In genomic region chr5:132428811-132429440, GRCh38 we compare ENCODE assay signal across 9 cellular contexts. TPM values are rescaled to one million over a fixed set of nuclear protein-coding genes. Genes with fewer than 3 reads are reported as not detected.
DNase-seq lines count a peak whose midpoint lies in the region; TF ChIP-seq lines count a peak whose summit lies in the region.
"Had no signal": no experiment of that assay in that cellular context is flagged by ENCODE, and none has a peak within 500 bp of the region (broad histone marks: within the 10 kb centered on the region; RNA-seq: fewer than 3 reads in every experiment).

No MANE protein-coding gene starts in this region.

- H3K36me3 Mint-ChIP-seq in chondrocyte (ENCODE audit: low read depth): no peaks in the 10 kb centered on the region

- H3K27me3 Mint-ChIP-seq in chondrocyte (ENCODE audit: low read depth): no peaks in the 10 kb centered on the region

- H3K36me3 ChIP-seq in BLaER1 treated with 17β-estradiol and CSF1 and Interleukin-3, amounts not matched to agents 10 nM and 100 nM: peaks cover 0 to 49% (median 26%) of the 10 kb centered on the region in 11 experiments; a peak in 14 of 22 replicates
- H3K36me3 ChIP-seq in neutrophil (peaks cover 17% of the 10 kb centered on the region), Karpas-422 (ENCODE audit: insufficient read depth, low read length) (no peaks in the 10 kb centered on the region)

- H3K9me2 ChIP-seq in Karpas-422 (replicated peaks; ENCODE audit: insufficient read depth, low read length): no peaks in the 10 kb centered on the region

- peak overlapping the region; percentile 2 to 99 (median 97); a peak in 17 of 22 replicates for H3K9ac ChIP-seq in BLaER1 treated with 17β-estradiol and CSF1 and Interleukin-3, amounts not matched to agents 10 nM and 100 nM
- H3K9ac ChIP-seq in Karpas-422 (ENCODE audit: low read length): no peak overlapping the region; the same call in 1 of the 2 replicates

- no peaks in the 10 kb centered on the region for H3K9me3 ChIP-seq in BLaER1 treated with 17β-estradiol and CSF1 and Interleukin-3, amounts not matched to agents 10 nM and 100 nM (replicated peaks in 1 of 11)
- no peaks in the 10 kb centered on the region for H3K9me3 ChIP-seq in neutrophil
- no peaks in the 10 kb centered on the region for H3K9me3 ChIP-seq in Karpas-422 (ENCODE audit: low read length)

- no peak overlapping the region for H2AFZ ChIP-seq in Karpas-422 (ENCODE audit: low read length)

- peak overlapping the region; percentile 89 to 99 (median 93) for H3K4me2 ChIP-seq in BLaER1 treated with 17β-estradiol and CSF1 and Interleukin-3, amounts not matched to agents 10 nM and 100 nM
- no peak overlapping the region for H3K4me2 ChIP-seq in Karpas-422 (ENCODE audit: low read depth, low read length, poor library complexity, severe bottlenecking)

- H3K4me3 ChIP-seq in BLaER1 treated with 17β-estradiol and CSF1 and Interleukin-3, amounts not matched to agents 10 nM and 100 nM: no peak overlapping the region
- H3K4me3 ChIP-seq in neutrophil (ENCODE audit: low read depth in 1 of 2, low read length in 1 of 2): peak overlapping the region in 1 of 2 experiments; percentile 80
- no peak overlapping the region for H3K4me3 ChIP-seq in Karpas-422 (ENCODE audit: low read length)
- no peak overlapping the region for H3K4me3 ChIP-seq in coronary artery

- peaks cover 59% of the 10 kb centered on the region for H3K4me1 Mint-ChIP-seq in chondrocyte (ENCODE audit: low read depth)

- H3K4me3 Mint-ChIP-seq in chondrocyte (ENCODE audit: unreplicated experiment): no peak overlapping the region

- no peak for TF ChIP-seq CTCF in chondrocyte (IDR thresholded peaks at IDR 0.05)
- TF ChIP-seq CTCF in neutrophil (IDR thresholded peaks at IDR 0.05): no peak
- no peak for TF ChIP-seq CTCF in GM10266 (IDR thresholded peaks at IDR 0.05; ENCODE audit: control insufficient read depth, insufficient read depth, low read depth, missing control alignments)
- no peak for TF ChIP-seq CTCF in coronary artery (IDR thresholded peaks at IDR 0.05)

- no peaks in the 10 kb centered on the region for H3K9me3 Mint-ChIP-seq in chondrocyte (ENCODE audit: low read depth)

- DNase-seq in M059J (ENCODE audit: low read depth) (peak; percentile 90), chondrocyte (ENCODE audit: low spot score) (no peak), Karpas-422 (no peak), GM10266 (ENCODE audit: extremely low spot score) (no peak), coronary artery (ENCODE audit: low spot score) (no peak)
- DNase-seq in stimulated activated CD4-positive, alpha-beta T cell treated with anti-CD3 and anti-CD28 coated beads, Interleukin-12 subunit alpha, Interleukin-12 subunit beta, amount 100 ng/mL, for 4 hours: no peak
- DNase-seq: activated gamma-delta T cell had no signal

- H4K20me1 ChIP-seq in BLaER1 treated with 17β-estradiol and CSF1 and Interleukin-3, amounts not matched to agents 10 nM and 100 nM: no peaks in the 10 kb centered on the region
- H4K20me1 ChIP-seq in Karpas-422 (ENCODE audit: insufficient read depth, low read depth, low read length): no peaks in the 10 kb centered on the region

- peak overlapping the region; percentile 86 to 100 (median 99); a peak in 20 of 22 replicates for H3K27ac ChIP-seq in BLaER1 treated with 17β-estradiol and CSF1 and Interleukin-3, amounts not matched to agents 10 nM and 100 nM
- H3K27ac ChIP-seq in neutrophil: peak overlapping the region; percentile 97
- H3K27ac ChIP-seq in Karpas-422 (ENCODE audit: low read length): no peak overlapping the region
- H3K27ac ChIP-seq in coronary artery: no peak overlapping the region

- H3K27me3 ChIP-seq in BLaER1 treated with 17β-estradiol and CSF1 and Interleukin-3, amounts not matched to agents 10 nM and 100 nM: no peaks in the 10 kb centered on the region
- H3K27me3 ChIP-seq in neutrophil: no peaks in the 10 kb centered on the region
- no peaks in the 10 kb centered on the region for H3K27me3 ChIP-seq in Karpas-422 (ENCODE audit: low read length)

- peak overlapping the region; percentile 85 for H3K27ac Mint-ChIP-seq in chondrocyte (ENCODE audit: unreplicated experiment)

- no peaks in the 10 kb centered on the region for H3K79me2 ChIP-seq in Karpas-422 (ENCODE audit: low read length)

- peaks cover 82 to 98% (median 90%) of the 10 kb centered on the region in 10 experiments for H3K4me1 ChIP-seq in BLaER1 treated with 17β-estradiol and CSF1 and Interleukin-3, amounts not matched to agents 10 nM and 100 nM
- peaks cover 65 to 80% of the 10 kb centered on the region in 2 experiments for H3K4me1 ChIP-seq in neutrophil (ENCODE audit: control insufficient read depth in 1 of 2, insufficient read depth in 1 of 2, low read depth in 1 of 2, low read length in 1 of 2)
- H3K4me1 ChIP-seq in Karpas-422 (ENCODE audit: low read length): peaks cover 43% of the 10 kb centered on the region

RNA-seq across cellular contexts. Expression of gene SLC22A5, which starts 59.4 kb away (rescaled TPM):
- total RNA-seq in M059J (2014; rRNA removed; shearing (Covaris generic)): 3.7 and 4.5 TPM in 2 replicates
- total RNA-seq in chondrocyte: 6.1 to 7.1 TPM (median 6.6 TPM) in 3 replicates
- 1.3 and 5.2 TPM in 2 replicates for total RNA-seq in Karpas-422 (2014; rRNA removed; shearing (Covaris generic); ENCODE audit: low replicate concordance)

Comparison
In these comparisons a context has a peak if more than half of its experiments do, and no peak if none do; other contexts are left out.
1. H3K27ac ChIP-seq: peak in BLaER1 treated with 17β-estradiol and CSF1 and Interleukin-3, amounts not matched to agents 10 nM and 100 nM (11 of 11) and neutrophil (single experiment); none in Karpas-422 (single experiment) and coronary artery (0 of 2).